8 cellular contexts compared by ENCODE assay signal in the genomic region with DNA sequence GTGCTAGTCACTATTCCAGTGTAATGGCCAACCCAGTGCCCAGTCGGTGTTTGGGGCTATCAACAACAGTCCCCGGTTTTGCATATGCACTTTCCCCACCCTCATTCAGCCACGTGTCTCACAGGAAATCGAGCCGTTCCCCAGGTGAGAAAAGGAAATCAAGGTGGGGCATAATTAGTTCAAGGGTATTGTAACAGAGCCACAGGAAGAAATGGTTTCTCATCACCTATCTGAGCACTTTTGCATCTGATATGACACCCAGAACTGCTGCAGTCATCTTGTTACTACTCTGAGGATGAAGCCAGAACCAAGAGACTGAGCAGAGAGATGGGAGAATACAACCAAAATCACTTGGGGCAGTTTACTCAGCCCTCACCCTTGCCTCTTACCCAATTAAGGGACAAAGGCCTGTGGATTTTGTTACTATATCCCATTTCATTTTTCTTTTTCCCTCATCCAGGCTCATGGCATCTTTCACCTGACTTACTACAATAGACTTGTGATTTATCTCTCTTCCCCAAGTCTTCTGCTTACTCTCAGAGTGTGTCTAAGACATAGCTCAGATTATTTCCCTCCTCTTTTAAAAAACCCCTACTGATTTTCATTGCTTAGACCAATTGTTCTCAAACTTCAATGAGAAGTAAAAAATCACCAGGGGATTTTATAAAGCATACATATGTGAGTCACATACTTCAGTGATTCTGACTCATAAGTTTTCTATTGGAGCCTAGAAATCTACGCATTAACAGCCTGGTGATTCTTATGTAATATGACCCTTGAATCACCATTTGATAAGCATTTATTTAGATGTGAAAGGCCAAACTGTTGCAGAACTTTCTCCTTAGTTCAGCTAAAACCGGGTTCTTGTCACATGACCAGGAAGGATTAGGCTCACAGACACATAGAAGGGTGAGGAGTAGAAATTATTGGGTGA. TPM values are rescaled to one million over a fixed set of nuclear protein-coding genes. Genes with fewer than 3 reads are reported as not detected.
DNase-seq lines count a peak whose midpoint lies in the region; ATAC-seq and TF ChIP-seq lines count a peak whose summit lies in the region.

No MANE protein-coding gene starts in this region.

- H3K4me3 ChIP-seq in kidney epithelial cell (ENCODE audit: low read depth, low read length): no peak overlapping the region

- H3K4me3 Mint-ChIP-seq in activated CD4-positive, alpha-beta T cell treated with anti-CD3 and anti-CD28 coated beads, Interleukin-2, amount 10 ng/mL, durations not matched to agents 7 days and 5 days: no peak overlapping the region

- no peaks in the 10 kb centered on the region for H3K27me3 Mint-ChIP-seq in activated CD4-positive, alpha-beta T cell treated with anti-CD3 and anti-CD28 coated beads, Interleukin-2, amount 10 ng/mL, durations not matched to agents 7 days and 5 days

- TF ChIP-seq CTCF in GM10266 (IDR thresholded peaks at IDR 0.05; ENCODE audit: control insufficient read depth, insufficient read depth, low read depth, missing control alignments): no peak
- TF ChIP-seq CTCF in kidney epithelial cell (IDR thresholded peaks at IDR 0.05; ENCODE audit: insufficient read depth, low read length, poor library complexity, severe bottlenecking): no peak

- CTCF ChIA-PET in activated CD4-positive, alpha-beta T cell treated with anti-CD3 and anti-CD28 coated beads, Interleukin-2, amount 10 ng/mL, durations not matched to agents 7 days and 5 days (lab: Charles Lee): interaction anchor here (0.9 to 1.2 kb wide), 2 partner anchors 14 to 18 kb away, joined by 3 to 5 read pairs; no protein-coding TSS in a partner anchor

- H3K27me3 ChIP-seq in kidney epithelial cell (ENCODE audit: control insufficient read depth, insufficient read depth, low read length): no peaks in the 10 kb centered on the region

- H3K27ac Mint-ChIP-seq in activated CD4-positive, alpha-beta T cell treated with anti-CD3 and anti-CD28 coated beads, Interleukin-2, amount 10 ng/mL, durations not matched to agents 7 days and 5 days: peak overlapping the region; percentile 80

- no peaks in the 10 kb centered on the region for H3K36me3 ChIP-seq in kidney epithelial cell (ENCODE audit: control insufficient read depth, insufficient read depth, low read length)

- H3K9me3 Mint-ChIP-seq in activated CD4-positive, alpha-beta T cell treated with anti-CD3 and anti-CD28 coated beads, Interleukin-2, amount 10 ng/mL, durations not matched to agents 7 days and 5 days: peaks cover 14% of the 10 kb centered on the region

- H3K36me3 Mint-ChIP-seq in activated CD4-positive, alpha-beta T cell treated with anti-CD3 and anti-CD28 coated beads, Interleukin-2, amount 10 ng/mL, durations not matched to agents 7 days and 5 days (ENCODE audit: low read depth): peaks cover 79% of the 10 kb centered on the region

- POLR2A ChIA-PET in activated CD4-positive, alpha-beta T cell treated with anti-CD3 and anti-CD28 coated beads, Interleukin-2, amount 10 ng/mL, durations not matched to agents 7 days and 5 days (lab: Charles Lee): no interaction called here

- H3K4me1 Mint-ChIP-seq in activated CD4-positive, alpha-beta T cell treated with anti-CD3 and anti-CD28 coated beads, Interleukin-2, amount 10 ng/mL, durations not matched to agents 7 days and 5 days: peaks cover 43% of the 10 kb centered on the region

- peak; percentile 90 for ATAC-seq in HG02885 (IDR thresholded peaks at IDR 0.05; ENCODE audit: poor library complexity, unreplicated experiment)
- no peak for ATAC-seq in GM19324 (IDR thresholded peaks at IDR 0.05; ENCODE audit: low FRiP score, unreplicated experiment)

- DNase-seq in GM10266 (ENCODE audit: extremely low spot score): peak; percentile 5
- peak; percentile 22 for DNase-seq in activated CD4-positive, alpha-beta T cell treated with anti-CD3 and anti-CD28 coated beads, Interleukin-2, amount 10 ng/mL, durations not matched to agents 7 days and 5 days
- DNase-seq in kidney epithelial cell (ENCODE audit: low read depth): peak; percentile 60
- no peak for DNase-seq in NK-92 treated with Interleukin-12 subunit alpha and Interleukin-12 subunit beta, amount 100 ng/mL, for 24 hours (lab: John Stamatoyannopoulos, UW)
- DNase-seq in NCI-H2227 (lab: John Stamatoyannopoulos, UW; ENCODE audit: unreplicated experiment): no peak
- no peak for DNase-seq in GM19240 (ENCODE audit: insufficient read length, low spot score)

RNA-seq across cellular contexts. Expression of gene TRAT1, which starts 40.5 kb away (rescaled TPM):
- 100 to 1,000 TPM; 126 to 151 TPM for total RNA-seq in activated CD4-positive, alpha-beta T cell treated with anti-CD3 and anti-CD28 coated beads, Interleukin-2, amount 10 ng/mL, durations not matched to agents 7 days and 5 days
- total RNA-seq in kidney epithelial cell: not detected in 2 replicates

Comparison
In these comparisons a context has a peak if more than half of its experiments do, and no peak if none do; other contexts are left out.
1. DNase-seq: peak in GM10266 (single experiment), activated CD4-positive, alpha-beta T cell treated with anti-CD3 and anti-CD28 coated beads, Interleukin-2, amount 10 ng/mL, durations not matched to agents 7 days and 5 days (single experiment) and kidney epithelial cell (single experiment); none in NK-92 treated with Interleukin-12 subunit alpha and Interleukin-12 subunit beta, amount 100 ng/mL, for 24 hours (single experiment), NCI-H2227 (single experiment) and GM19240 (single experiment).
2. RNA of gene TRAT1, which starts 40.5 kb away (total RNA-seq): 126 to 151 TPM in activated CD4-positive, alpha-beta T cell treated with anti-CD3 and anti-CD28 coated beads, Interleukin-2, amount 10 ng/mL, durations not matched to agents 7 days and 5 days; not detected in kidney epithelial cell; every median in the first group is over 100 times any median in the second.